1 cellular context compared by ENCODE assay signal in genomic region chr6:42960243-42961019, GRCh38.
TF ChIP-seq lines count a peak whose summit lies in the region.

Gene GNMT, plus strand, starts transcription at chr6:42960754. Its CDS starts 14 bp downstream, at chr6:42960768.

TF ChIP-seq in WTC11, 78 proteins besides CTCF, POLR2A, EP300 and RAD21 (continued from another document):
- TF ChIP-seq, protein P1, sequence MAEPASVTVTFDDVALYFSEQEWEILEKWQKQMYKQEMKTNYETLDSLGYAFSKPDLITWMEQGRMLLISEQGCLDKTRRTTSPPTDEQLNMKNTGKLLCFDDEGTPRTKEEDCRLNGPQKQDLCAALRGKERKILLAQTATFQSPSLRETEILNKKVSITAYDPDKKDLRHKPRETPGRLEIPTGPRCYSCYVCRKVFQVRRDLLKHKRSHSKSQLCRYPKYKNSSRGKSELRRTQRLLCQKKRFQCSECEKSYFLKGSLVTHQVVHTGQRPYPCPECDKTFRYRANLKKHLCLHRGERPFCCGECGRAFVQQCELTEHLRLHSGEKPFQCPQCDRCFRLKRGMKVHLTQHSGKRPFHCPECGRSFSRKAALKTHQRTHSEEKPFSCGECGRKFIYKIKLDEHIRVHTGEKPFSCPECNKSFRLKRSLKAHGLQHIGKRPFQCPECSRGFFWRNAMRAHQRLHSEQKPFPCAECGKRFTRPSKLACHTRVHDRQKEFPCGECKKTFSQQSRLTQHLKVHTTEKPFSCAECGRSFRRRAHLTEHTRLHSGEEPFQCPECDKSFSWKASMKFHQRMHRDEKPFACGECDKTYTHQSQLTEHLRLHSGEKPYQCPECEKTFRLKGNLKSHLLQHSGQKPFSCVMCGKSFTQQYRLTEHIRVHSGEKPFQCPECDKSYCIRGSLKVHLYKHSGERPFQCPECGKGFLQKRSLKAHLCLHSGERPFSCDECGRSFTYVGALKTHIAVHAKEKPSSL (CRISPR knock-in tag; conservative IDR thresholded peaks at IDR 0.05), result no peak
- TF ChIP-seq ARID4B (CRISPR knock-in tag; IDR thresholded peaks at IDR 0.05; ENCODE audit: borderline replicate concordance), result peak; percentile 62; the same call in 1 of the 2 replicates
- 0 out of 2 replicates have a peak, but pooled peaks have one; percentile 72 for TF ChIP-seq ZNF138 (CRISPR knock-in tag; conservative IDR thresholded peaks at IDR 0.05)
- no peak for TF ChIP-seq ZNF219 (CRISPR knock-in tag; IDR thresholded peaks at IDR 0.05; ENCODE audit: borderline replicate concordance)
- 0 out of 2 replicates have a peak, but pooled peaks have one; percentile 41 for TF ChIP-seq TEAD1 (CRISPR knock-in tag; IDR thresholded peaks at IDR 0.05)
- no peak for TF ChIP-seq CDX4 (CRISPR knock-in tag; IDR thresholded peaks at IDR 0.05; ENCODE audit: borderline replicate concordance)
- peak; percentile 64; the same call in 1 of the 2 replicates for TF ChIP-seq FOXP1 (CRISPR knock-in tag; IDR thresholded peaks at IDR 0.05; ENCODE audit: borderline replicate concordance)
- peak; percentile 73 for TF ChIP-seq NFYB (CRISPR knock-in tag; conservative IDR thresholded peaks at IDR 0.05; ENCODE audit: low read depth)
- TF ChIP-seq NFE2L1 (CRISPR knock-in tag; IDR thresholded peaks at IDR 0.05), result no peak
- TF ChIP-seq CBFB (CRISPR knock-in tag; IDR thresholded peaks at IDR 0.05; ENCODE audit: low read depth), result peak; percentile 56; the same call in 1 of the 2 replicates
- TF ChIP-seq, protein P2, sequence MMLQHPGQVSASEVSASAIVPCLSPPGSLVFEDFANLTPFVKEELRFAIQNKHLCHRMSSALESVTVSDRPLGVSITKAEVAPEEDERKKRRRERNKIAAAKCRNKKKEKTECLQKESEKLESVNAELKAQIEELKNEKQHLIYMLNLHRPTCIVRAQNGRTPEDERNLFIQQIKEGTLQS (CRISPR knock-in tag; conservative IDR thresholded peaks at IDR 0.05), result no peak
- TF ChIP-seq ZNF416 (CRISPR knock-in tag; IDR thresholded peaks at IDR 0.05), result no peak
- TF ChIP-seq PRRX2 (CRISPR knock-in tag; IDR thresholded peaks at IDR 0.05), result no peak
- peak; percentile 79; the same call in 1 of the 2 replicates for TF ChIP-seq RELA (CRISPR knock-in tag; IDR thresholded peaks at IDR 0.05; ENCODE audit: borderline replicate concordance)
- TF ChIP-seq TCF7 (CRISPR knock-in tag; IDR thresholded peaks at IDR 0.05; ENCODE audit: low read depth), result no peak
- peak; percentile 82; the same call in 1 of the 2 replicates for TF ChIP-seq ZBTB43 (CRISPR knock-in tag; IDR thresholded peaks at IDR 0.05)
